Comparison of ENCODE assay signal across 25 cellular contexts in the genomic region with DNA sequence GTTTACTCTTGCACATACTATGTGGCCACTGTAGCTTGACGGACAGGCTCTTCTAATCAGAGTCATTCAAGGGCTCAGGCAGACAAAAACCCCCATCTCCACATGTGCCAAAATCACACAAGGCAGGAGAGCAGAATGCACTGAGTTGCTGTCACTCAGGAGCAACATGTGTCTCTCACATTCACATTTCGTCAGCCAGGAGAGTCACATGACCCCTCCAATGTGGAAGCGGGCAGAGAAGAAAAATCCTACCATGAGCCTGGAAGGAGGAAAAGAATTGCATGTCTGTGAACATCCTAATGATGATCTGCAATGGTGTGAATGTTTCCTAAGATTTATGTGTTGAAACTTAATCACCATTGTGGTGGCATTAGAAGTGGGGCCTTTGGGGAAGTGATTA.
"Had no signal": no experiment of that assay in that cellular context is flagged by ENCODE, and none has a peak within 500 bp of the region (broad histone marks: within the 10 kb centered on the region; RNA-seq: fewer than 3 reads in every experiment).

No MANE protein-coding gene starts in this region.

- H3K4me2 ChIP-seq: KMS-11, SK-N-SH had no signal

- H3K27ac ChIP-seq: KMS-11, RWPE1 had no signal

- H3K9me3 ChIP-seq: SK-N-SH had no signal

- FAIRE-seq: HepG2 had no signal

- H3K9ac ChIP-seq: KMS-11, SK-N-SH had no signal

- DNase-seq: IMR-90; Kasumi-1; MM.1S; NCI-H1048; NCI-H1105; NCI-H1417; NCI-H1436 treated with DMSO at 0.1 percent for 48 hours; NCI-H1694; NCI-H187 treated with DMSO at 0.1 percent for 48 hours; NCI-H2029 treated with DMSO at 0.1 percent for 48 hours; NCI-H2171 treated with DMSO at 0.1 percent for 48 hours; NCI-H345; NCI-H446 treated with DMSO at 0.1 percent for 48 hours; NCI-H524; NCI-H69; NCI-H774; NK-92 treated with Interleukin-12 subunit alpha and Interleukin-12 subunit beta, amount 100 ng/mL, for 24 hours; PC-3; SHP77; SK-N-SH; SW 1271 had no signal

- ATAC-seq: HepG2, Panc1, PC-3 had no signal
